ENCODE assay signal across 25 cellular contexts in the genomic region with DNA sequence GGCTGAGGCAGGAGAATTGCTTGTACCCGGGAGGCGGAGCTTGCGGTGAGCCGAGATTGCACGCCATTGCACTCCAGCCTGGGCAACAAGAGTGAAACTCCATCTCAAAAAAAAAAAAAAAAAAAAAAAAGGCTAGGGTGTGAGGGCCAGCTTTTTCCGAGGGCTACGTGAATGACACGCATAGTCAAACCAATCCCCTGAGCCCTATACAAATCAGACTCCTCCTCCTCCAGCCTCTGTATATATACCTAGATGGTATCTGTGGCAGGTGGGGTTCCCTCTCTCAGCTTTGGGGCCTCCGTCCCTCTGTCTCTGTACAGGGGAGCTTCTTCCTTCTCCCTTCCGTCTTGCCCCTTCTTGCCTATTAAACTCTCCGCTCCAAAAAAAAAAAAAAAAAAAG. TPM values are rescaled to one million over a fixed set of nuclear protein-coding genes. Genes with fewer than 3 reads are reported as not detected.
"Had no signal": no experiment of that assay in that cellular context is flagged by ENCODE, and none has a peak within 500 bp of the region (broad histone marks: within the 10 kb centered on the region; RNA-seq: fewer than 3 reads in every experiment).

No MANE protein-coding gene starts in this region.

- H3K27me3 ChIP-seq: adrenal gland, SJCRH30 had no signal

- H3K4me3 ChIP-seq: adrenal gland, PC-9, SJCRH30 had no signal

- H3K36me3 Mint-ChIP-seq: activated naive CD8-positive, alpha-beta T cell treated with anti-CD3 and anti-CD28 coated beads, Interleukin-2, amount 10 ng/mL, durations not matched to agents 7 days and 5 days had no signal

- H3K27me3 Mint-ChIP-seq: activated CD4-positive, alpha-beta T cell treated with anti-CD3 and anti-CD28 coated beads for 36 hours; activated naive CD8-positive, alpha-beta T cell treated with anti-CD3 and anti-CD28 coated beads, Interleukin-2, amount 10 ng/mL, durations not matched to agents 7 days and 5 days had no signal

- DNase-seq: activated CD4-positive, alpha-beta memory T cell treated with anti-CD3 and anti-CD28 coated beads, Interleukin-2, amount 10 ng/mL, durations not matched to agents 7 days and 5 days; activated CD4-positive, alpha-beta T cell treated with anti-CD3 and anti-CD28 coated beads for 36 hours; activated CD4-positive, alpha-beta T cell treated with anti-CD3 and anti-CD28 coated beads, Interleukin-2, amount 50 U/mL, for 1 hour; activated CD8-positive, alpha-beta memory T cell treated with anti-CD3 and anti-CD28 coated beads, Interleukin-2, amount 50 U/mL, for 4 hours; activated naive CD4-positive, alpha-beta T cell treated with anti-CD3 and anti-CD28 coated beads, Interleukin-2, amount 50 U/mL, for 16 hours; activated naive CD8-positive, alpha-beta T cell treated with anti-CD3 and anti-CD28 coated beads, Interleukin-2, amount 10 ng/mL, durations not matched to agents 7 days and 5 days; adrenal gland; anterior cingulate cortex; MM.1S; NCI-H1105 treated with DMSO at 0.1 percent for 48 hours; NCI-H1436 treated with DMSO at 0.1 percent for 48 hours; NCI-H187; NCI-H2081; NCI-H510A treated with DMSO at 0.1 percent for 48 hours; NCI-H69; NK-92 treated with Interleukin-12 subunit alpha and Interleukin-12 subunit beta, amount 100 ng/mL, for 24 hours; PC-9; Right ventricle myocardium superior; SJCRH30; SK-N-SH; T-helper 1 cell had no signal

- H3K36me3 ChIP-seq: SJCRH30 had no signal

- H3K9me3 Mint-ChIP-seq: activated CD4-positive, alpha-beta memory T cell treated with anti-CD3 and anti-CD28 coated beads, Interleukin-2, amount 10 ng/mL, durations not matched to agents 7 days and 5 days; activated naive CD8-positive, alpha-beta T cell treated with anti-CD3 and anti-CD28 coated beads, Interleukin-2, amount 10 ng/mL, durations not matched to agents 7 days and 5 days had no signal

- H3K4me1 Mint-ChIP-seq: activated CD4-positive, alpha-beta memory T cell treated with anti-CD3 and anti-CD28 coated beads, Interleukin-2, amount 10 ng/mL, durations not matched to agents 7 days and 5 days had no signal

- H2AFZ ChIP-seq: PC-9 had no signal

- ATAC-seq: activated CD4-positive, alpha-beta T cell treated with anti-CD3 and anti-CD28 coated beads for 36 hours had no signal

- H3K9ac ChIP-seq: KMS-11, SK-N-SH had no signal

- H3K27ac ChIP-seq: adrenal gland, KMS-11, SJCRH30, VCaP had no signal

- H3K9me3 ChIP-seq: adrenal gland, SJCRH30, SK-N-SH had no signal

- H3K4me3 Mint-ChIP-seq: activated CD4-positive, alpha-beta memory T cell treated with anti-CD3 and anti-CD28 coated beads, Interleukin-2, amount 10 ng/mL, durations not matched to agents 7 days and 5 days; activated CD4-positive, alpha-beta T cell treated with anti-CD3 and anti-CD28 coated beads for 36 hours; activated naive CD8-positive, alpha-beta T cell treated with anti-CD3 and anti-CD28 coated beads, Interleukin-2, amount 10 ng/mL, durations not matched to agents 7 days and 5 days had no signal

- H3K27ac Mint-ChIP-seq: activated CD4-positive, alpha-beta memory T cell treated with anti-CD3 and anti-CD28 coated beads, Interleukin-2, amount 10 ng/mL, durations not matched to agents 7 days and 5 days; activated CD4-positive, alpha-beta T cell treated with anti-CD3 and anti-CD28 coated beads for 36 hours; activated naive CD8-positive, alpha-beta T cell treated with anti-CD3 and anti-CD28 coated beads, Interleukin-2, amount 10 ng/mL, durations not matched to agents 7 days and 5 days had no signal

- H3K4me2 ChIP-seq: KMS-11 had no signal

RNA-seq across cellular contexts. Expression of a gene that starts 6.7 kb away (rescaled TPM):
- total RNA-seq: activated CD4-positive, alpha-beta memory T cell treated with anti-CD3 and anti-CD28 coated beads, Interleukin-2, amount 10 ng/mL, durations not matched to agents 7 days and 5 days; activated CD4-positive, alpha-beta T cell treated with anti-CD3 and anti-CD28 coated beads for 36 hours; activated naive CD8-positive, alpha-beta T cell treated with anti-CD3 and anti-CD28 coated beads, Interleukin-2, amount 10 ng/mL, durations not matched to agents 7 days and 5 days; T-helper 2 cell treated with Interferon-gamma antibody and Interleukin-4, amounts not matched to agents 100 ng/mL and 5 ng/mL, for 36 hours had no signal

RNA-seq across cellular contexts. Expression of a gene that starts 9.9 kb away (rescaled TPM):
- total RNA-seq: activated CD4-positive, alpha-beta memory T cell treated with anti-CD3 and anti-CD28 coated beads, Interleukin-2, amount 10 ng/mL, durations not matched to agents 7 days and 5 days; activated naive CD8-positive, alpha-beta T cell treated with anti-CD3 and anti-CD28 coated beads, Interleukin-2, amount 10 ng/mL, durations not matched to agents 7 days and 5 days; RPMI7951; SJCRH30; T-helper 2 cell treated with Interferon-gamma antibody and Interleukin-4, amounts not matched to agents 100 ng/mL and 5 ng/mL, for 36 hours had no signal

RNA-seq across cellular contexts. Expression of a gene that starts 22.0 kb away (rescaled TPM):
- total RNA-seq: activated CD4-positive, alpha-beta memory T cell treated with anti-CD3 and anti-CD28 coated beads, Interleukin-2, amount 10 ng/mL, durations not matched to agents 7 days and 5 days; activated CD4-positive, alpha-beta T cell treated with anti-CD3 and anti-CD28 coated beads for 36 hours; activated naive CD8-positive, alpha-beta T cell treated with anti-CD3 and anti-CD28 coated beads, Interleukin-2, amount 10 ng/mL, durations not matched to agents 7 days and 5 days; T-helper 2 cell treated with Interferon-gamma antibody and Interleukin-4, amounts not matched to agents 100 ng/mL and 5 ng/mL, for 36 hours had no signal
